Comparison of ENCODE assay signal across 26 cellular contexts in genomic region chr17:57721967-57722703, GRCh38. TPM values are rescaled to one million over a fixed set of nuclear protein-coding genes. Genes with fewer than 3 reads are reported as not detected.
A peak's percentile ranks its signal among the peaks of the same experiment; 100 is the strongest.
DNase-seq lines count a peak whose midpoint lies in the region; ATAC-seq and TF ChIP-seq lines count a peak whose summit lies in the region.
"Had no signal": no experiment of that assay in that cellular context is flagged by ENCODE, and none has a peak within 500 bp of the region (broad histone marks: within the 10 kb centered on the region; RNA-seq: fewer than 3 reads in every experiment).

No MANE protein-coding gene starts in this region.

- no peak overlapping the region for H3K9ac ChIP-seq in endodermal cell (ENCODE audit: extremely low read depth, low read length, poor library complexity, severe bottlenecking)

- H3K9me3 Mint-ChIP-seq in endodermal cell (no peaks in the 10 kb centered on the region), neural crest cell (no peaks in the 10 kb centered on the region)
- H3K9me3 Mint-ChIP-seq in activated naive CD4-positive, alpha-beta T cell treated with anti-CD3 and anti-CD28 coated beads for 36 hours: no peaks in the 10 kb centered on the region
- H3K9me3 Mint-ChIP-seq: CD4-positive, alpha-beta memory T cell had no signal

- peak overlapping the region; percentile 81 for H3K27ac ChIP-seq in endodermal cell (ENCODE audit: low read depth, low read length)

- H3K27ac Mint-ChIP-seq in endodermal cell: no peak overlapping the region
- no peak overlapping the region for H3K27ac Mint-ChIP-seq in neural crest cell (ENCODE audit: unreplicated experiment)
- no peak overlapping the region for H3K27ac Mint-ChIP-seq in activated naive CD4-positive, alpha-beta T cell treated with anti-CD3 and anti-CD28 coated beads for 36 hours
- H3K27ac Mint-ChIP-seq: CD4-positive, alpha-beta memory T cell had no signal

- no peaks in the 10 kb centered on the region for H3K36me3 ChIP-seq in endodermal cell (ENCODE audit: control insufficient read depth, insufficient read depth, low read length)

- DNase-seq in activated CD8-positive, alpha-beta memory T cell treated with anti-CD3 and anti-CD28 coated beads for 24 hours: peak; percentile 13
- no peak for DNase-seq in activated CD8-positive, alpha-beta memory T cell treated with anti-CD3 and anti-CD28 coated beads, Interleukin-2, amount 50 U/mL, for 48 hours
- DNase-seq in endodermal cell: no peak
- no peak for DNase-seq in neural crest cell (ENCODE audit: low read depth, low spot score)
- DNase-seq in COLO668 (lab: John Stamatoyannopoulos, UW; ENCODE audit: unreplicated experiment): no peak
- no peak for DNase-seq in activated naive CD4-positive, alpha-beta T cell treated with anti-CD3 and anti-CD28 coated beads for 36 hours
- DNase-seq: C1 segment of cervical spinal cord; Caco-2; CD4-positive, alpha-beta memory T cell; DMS79 treated with DMSO at 0.1 percent for 48 hours; GF-D8; GOT3; HCEC 1CT; Kasumi-1; MV-4-11; NCI-H1105; NCI-H1436 treated with DMSO at 0.1 percent for 48 hours; NCI-H187 treated with DMSO at 0.1 percent for 48 hours; NCI-H748 treated with DMSO at 0.1 percent for 48 hours had no signal

- H3K4me1 Mint-ChIP-seq in endodermal cell (no peaks in the 10 kb centered on the region), neural crest cell (peaks cover 39% of the 10 kb centered on the region)
- no peaks in the 10 kb centered on the region for H3K4me1 Mint-ChIP-seq in activated naive CD4-positive, alpha-beta T cell treated with anti-CD3 and anti-CD28 coated beads for 36 hours (ENCODE audit: low read depth)
- H3K4me1 Mint-ChIP-seq: CD4-positive, alpha-beta memory T cell had no signal

- no peak overlapping the region for H3K4me3 ChIP-seq in endodermal cell (ENCODE audit: low read length)

- intact Hi-C loops in activated naive CD4-positive, alpha-beta T cell treated with anti-CD3 and anti-CD28 coated beads for 36 hours (cut with micrococcal nuclease): no loop called here

- CTCF ChIA-PET in activated naive CD4-positive, alpha-beta T cell treated with anti-CD3 and anti-CD28 coated beads for 36 hours (lab: Charles Lee): no interaction called here

- H3K27me3 Mint-ChIP-seq in endodermal cell (ENCODE audit: insufficient read depth) (peaks cover 18% of the 10 kb centered on the region), neural crest cell (ENCODE audit: low read depth) (no peaks in the 10 kb centered on the region)
- peaks cover 5% of the 10 kb centered on the region for H3K27me3 Mint-ChIP-seq in activated naive CD4-positive, alpha-beta T cell treated with anti-CD3 and anti-CD28 coated beads for 36 hours (ENCODE audit: low read depth)

- H3K27me3 ChIP-seq in endodermal cell (ENCODE audit: control insufficient read depth, insufficient read depth, low read length, poor library complexity, severe bottlenecking): peaks cover 3% of the 10 kb centered on the region

- H3K36me3 Mint-ChIP-seq in endodermal cell (ENCODE audit: low read depth) (no peaks in the 10 kb centered on the region), neural crest cell (ENCODE audit: low read depth) (no peaks in the 10 kb centered on the region)
- no peaks in the 10 kb centered on the region for H3K36me3 Mint-ChIP-seq in activated naive CD4-positive, alpha-beta T cell treated with anti-CD3 and anti-CD28 coated beads for 36 hours (ENCODE audit: low read depth)
- H3K36me3 Mint-ChIP-seq: CD4-positive, alpha-beta memory T cell had no signal

- 92 to 100% methylated on average over 2 to 3 of the region's 3 CpGs for WGBS in endodermal cell (ENCODE audit: insufficient coverage in 1 of 2, insufficient read length in 1 of 2), 2 experiments

- no peaks in the 10 kb centered on the region for H3K4me1 ChIP-seq in endodermal cell (ENCODE audit: control insufficient read depth, insufficient read depth, low read length)
- H3K4me1 ChIP-seq: Caco-2 had no signal

- no peak for TF ChIP-seq CTCF in endodermal cell (conservative IDR thresholded peaks at IDR 0.05)
- no peak for TF ChIP-seq CTCF in neural crest cell (conservative IDR thresholded peaks at IDR 0.05)

- no peak overlapping the region for H3K4me3 Mint-ChIP-seq in endodermal cell
- peak overlapping the region; percentile 38 for H3K4me3 Mint-ChIP-seq in neural crest cell
- no peak overlapping the region for H3K4me3 Mint-ChIP-seq in activated naive CD4-positive, alpha-beta T cell treated with anti-CD3 and anti-CD28 coated beads for 36 hours
- H3K4me3 Mint-ChIP-seq: CD4-positive, alpha-beta memory T cell had no signal

- ATAC-seq in HG03159 (IDR thresholded peaks at IDR 0.05; ENCODE audit: unreplicated experiment): no peak
- ATAC-seq: HepG2, SK-N-SH treated with all-trans-retinoic acid at 6 μM for 48 hours had no signal

- H3K9me3 ChIP-seq in endodermal cell (ENCODE audit: control insufficient read depth, low read length): no peaks in the 10 kb centered on the region
- H3K9me3 ChIP-seq: Caco-2 had no signal

RNA-seq across cellular contexts. Expression of gene CCDC182, which starts 23.0 kb away (rescaled TPM):
- under 1 TPM in 1 of 2 donors, not detected in 1; 0.33 TPM for total RNA-seq in endodermal cell
- polyA plus RNA-seq in endodermal cell (2013, experiment 1 of 2): not detected
- polyA plus RNA-seq in endodermal cell (2013, experiment 2 of 2): not detected
- total RNA-seq in neural crest cell: not detected in 2 replicates
- not detected for total RNA-seq in activated naive CD4-positive, alpha-beta T cell treated with anti-CD3 and anti-CD28 coated beads for 36 hours
- total RNA-seq: Caco-2; CD4-positive, alpha-beta memory T cell; HepG2; HT-29; M059J; NCI-H460 had no signal
- polyA plus RNA-seq: AG04450; CD4-positive, alpha-beta memory T cell; HepG2 had no signal
